ENCODE assay signal across 8 cellular contexts in the genomic region with DNA sequence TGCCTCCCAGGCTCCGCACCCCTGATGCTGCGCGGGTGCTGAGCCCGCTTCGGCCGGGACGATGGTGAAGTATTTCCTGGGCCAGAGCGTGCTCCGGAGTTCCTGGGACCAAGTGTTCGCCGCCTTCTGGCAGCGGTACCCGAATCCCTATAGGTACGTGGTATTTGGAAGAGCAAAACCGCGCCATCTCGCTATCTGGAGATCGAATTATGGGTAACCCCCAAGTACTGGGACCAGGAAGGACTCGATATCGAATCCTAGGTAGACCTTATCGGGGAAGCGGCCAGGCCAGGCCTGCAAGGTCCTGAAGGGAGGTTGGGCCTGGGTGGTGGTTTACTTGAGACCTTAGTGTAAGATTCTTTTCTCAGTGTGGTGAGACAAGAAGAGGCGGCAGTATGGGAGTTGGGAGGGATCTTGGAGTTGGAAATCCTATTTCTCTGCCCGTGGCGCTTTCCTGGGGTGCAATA. TPM values are rescaled to one million over a fixed set of nuclear protein-coding genes. Genes with fewer than 3 reads are reported as not detected.
A peak's percentile ranks its signal among the peaks of the same experiment; 100 is the strongest.
DNase-seq lines count a peak whose midpoint lies in the region; ATAC-seq, FAIRE-seq and TF ChIP-seq lines count a peak whose summit lies in the region.

No MANE protein-coding gene starts in this region.

- no peak for TF ChIP-seq POLR2A in suprapubic skin (IDR thresholded peaks at IDR 0.05)

- TF ChIP-seq EP300 in suprapubic skin (IDR thresholded peaks at IDR 0.05): no peak

- TF ChIP-seq CTCF in AG10803 (conservative IDR thresholded peaks at IDR 0.05; ENCODE audit: low read length) (no peak), HFF-Myc (IDR thresholded peaks at IDR 0.05; ENCODE audit: low read depth, low read length, missing control alignments) (no peak), keratinocyte (optimal IDR thresholded peaks at IDR 0.05 in 1 of 3, IDR thresholded peaks at IDR 0.05 in 1 of 3, conservative IDR thresholded peaks at IDR 0.05 in 1 of 3; ENCODE audit: extremely low read depth in 1 of 3, insufficient read depth in 2 of 3, low read length in 3 of 3) (no peak), suprapubic skin (IDR thresholded peaks at IDR 0.05) (no peak)

- no peak for DNase-seq in AG10803 (ENCODE audit: low read depth)
- no peak for DNase-seq in HFF-Myc (ENCODE audit: extremely low read depth, low read depth)
- no peak for DNase-seq in activated naive CD8-positive, alpha-beta T cell treated with anti-CD3 and anti-CD28 coated beads for 36 hours
- no peak for DNase-seq in keratinocyte (ENCODE audit: low read depth, low spot score)
- DNase-seq in suprapubic skin (ENCODE audit: low spot score in 2 of 2): no peak
- DNase-seq in SHP77 treated with DMSO at 0.1 percent for 48 hours (lab: John Stamatoyannopoulos, UW): no peak
- no peak for DNase-seq in AG20443 (ENCODE audit: low spot score)

- peaks cover 59% of the 10 kb centered on the region for H3K4me1 Mint-ChIP-seq in activated naive CD8-positive, alpha-beta T cell treated with anti-CD3 and anti-CD28 coated beads for 36 hours

- H3K36me3 ChIP-seq in keratinocyte (ENCODE audit: control insufficient read depth in 2 of 2, extremely low read depth in 1 of 2, insufficient read depth in 2 of 2, low read length in 2 of 2) (peaks cover 5 to 21% of the 10 kb centered on the region in 2 experiments), suprapubic skin (peaks cover 27% of the 10 kb centered on the region)

- peak overlapping the region; percentile 98 for H3K9ac ChIP-seq in keratinocyte (ENCODE audit: control insufficient read depth, extremely low read depth, insufficient read depth, low read length)

- H3K4me3 ChIP-seq in AG10803 (ENCODE audit: low read length) (peak overlapping the region; percentile 93), HFF-Myc (replicated peaks; ENCODE audit: low read depth, low read length) (peak overlapping the region; percentile 78), keratinocyte (ENCODE audit: control insufficient read depth in 2 of 3, extremely low read depth in 1 of 3, insufficient read depth in 2 of 3, low read depth in 1 of 3, low read length in 3 of 3) (peak overlapping the region; percentile 84 to 87 (median 85)), suprapubic skin (peak overlapping the region; percentile 69)

- no peaks in the 10 kb centered on the region for H3K27me3 ChIP-seq in keratinocyte (ENCODE audit: control insufficient read depth, extremely low read depth, insufficient read depth, low read length)
- no peaks in the 10 kb centered on the region for H3K27me3 ChIP-seq in suprapubic skin

- peaks cover 10% of the 10 kb centered on the region for H4K20me1 ChIP-seq in keratinocyte (ENCODE audit: control insufficient read depth, extremely low read depth, insufficient read depth, low read length)

- dilution Hi-C loops in keratinocyte (cut with MboI; ENCODE audit: extremely low pct_ligation_motif_present, low sequenced_read_pairs): no loop called here

- peaks cover 10% of the 10 kb centered on the region for H3K9me1 ChIP-seq in keratinocyte (ENCODE audit: control insufficient read depth, extremely low read depth, insufficient read depth, low read length)

- peak overlapping the region; percentile 93 for H3K4me3 Mint-ChIP-seq in activated naive CD8-positive, alpha-beta T cell treated with anti-CD3 and anti-CD28 coated beads for 36 hours

- peaks cover 48% of the 10 kb centered on the region for H3K4me1 ChIP-seq in keratinocyte (ENCODE audit: control insufficient read depth, extremely low read depth, insufficient read depth, low read length)
- peaks cover 77% of the 10 kb centered on the region for H3K4me1 ChIP-seq in suprapubic skin

- peaks cover 21% of the 10 kb centered on the region for H3K79me2 ChIP-seq in keratinocyte (ENCODE audit: control insufficient read depth, insufficient read depth, low read length)

- H3K9me3 ChIP-seq in keratinocyte (ENCODE audit: control insufficient read depth, low read depth, low read length): no peaks in the 10 kb centered on the region
- no peaks in the 10 kb centered on the region for H3K9me3 ChIP-seq in suprapubic skin

- H2AFZ ChIP-seq in keratinocyte (ENCODE audit: control insufficient read depth, low read length): peak overlapping the region; percentile 54

- no peak for FAIRE-seq in keratinocyte (lab: Jason Lieb, UNC)

- no peaks in the 10 kb centered on the region for H3K9me3 Mint-ChIP-seq in activated naive CD8-positive, alpha-beta T cell treated with anti-CD3 and anti-CD28 coated beads for 36 hours

- 3% methylated on average over 5 of the region's 25 CpGs for whole genome bisulfite sequencing in suprapubic skin

- ATAC-seq in HG03039 (IDR thresholded peaks at IDR 0.05; ENCODE audit: unreplicated experiment): no peak

- H3K27ac Mint-ChIP-seq in activated naive CD8-positive, alpha-beta T cell treated with anti-CD3 and anti-CD28 coated beads for 36 hours: peak overlapping the region; percentile 84

- H3K27me3 Mint-ChIP-seq in activated naive CD8-positive, alpha-beta T cell treated with anti-CD3 and anti-CD28 coated beads for 36 hours: no peaks in the 10 kb centered on the region

- peak overlapping the region; percentile 61 for H3K4me2 ChIP-seq in keratinocyte (ENCODE audit: control insufficient read depth, extremely low read depth, insufficient read depth, low read depth, low read length)

- H3K27ac ChIP-seq in keratinocyte (ENCODE audit: control insufficient read depth, insufficient read depth, low read length) (peak overlapping the region; percentile 86), suprapubic skin (peak overlapping the region; percentile 85)

- H3K36me3 Mint-ChIP-seq in activated naive CD8-positive, alpha-beta T cell treated with anti-CD3 and anti-CD28 coated beads for 36 hours: peaks cover 42% of the 10 kb centered on the region

RNA-seq across cellular contexts. Expression of gene PRELID1, which starts 0.4 kb away (rescaled TPM):
- 100 to 1,000 TPM; 311 to 315 TPM for total RNA-seq in activated naive CD8-positive, alpha-beta T cell treated with anti-CD3 and anti-CD28 coated beads for 36 hours
- polyA plus RNA-seq in keratinocyte: 245 to 280 TPM (median 248 TPM) in 3 replicates
- 267 TPM for polyA plus RNA-seq in keratinocyte (2011; ENCODE audit: low read depth)
- 239 and 268 TPM in 2 replicates for polyA plus RNA-seq in keratinocyte (2011; cell fraction: cytosol; rRNA removed)
- 78.9 and 81.4 TPM in 2 replicates for polyA plus RNA-seq in keratinocyte (2011; cell fraction: nucleus; rRNA removed)
- polyA plus RNA-seq in keratinocyte (2012; ENCODE audit: low replicate concordance): 133 and 194 TPM in 2 replicates
- polyA minus RNA-seq in keratinocyte: 138 to 146 TPM (median 141 TPM) in 3 replicates
- polyA minus RNA-seq in keratinocyte (2011; cell fraction: cytosol; rRNA and poly(A)+ RNA removed): 170 TPM
- polyA minus RNA-seq in keratinocyte (2011; cell fraction: nucleus; rRNA and poly(A)+ RNA removed): 29.3 and 33.7 TPM in 2 replicates
- 10 to 100 TPM; 54.2 to 90.1 (median 62.1) TPM for total RNA-seq in suprapubic skin

RNA-seq across cellular contexts. Expression of gene RAB24, which starts 0.4 kb away (rescaled TPM):
- total RNA-seq in activated naive CD8-positive, alpha-beta T cell treated with anti-CD3 and anti-CD28 coated beads for 36 hours: 10 to 100 TPM; 26.8 to 29.9 TPM
- 20.0 to 40.1 TPM (median 22.4 TPM) in 3 replicates for polyA plus RNA-seq in keratinocyte
- polyA plus RNA-seq in keratinocyte (2011; ENCODE audit: low read depth): 20.6 TPM
- polyA plus RNA-seq in keratinocyte (2011; cell fraction: cytosol; rRNA removed): 10.6 and 16.5 TPM in 2 replicates
- 68.5 and 68.8 TPM in 2 replicates for polyA plus RNA-seq in keratinocyte (2011; cell fraction: nucleus; rRNA removed)
- polyA plus RNA-seq in keratinocyte (2012; ENCODE audit: low replicate concordance): 15.0 and 31.1 TPM in 2 replicates
- polyA minus RNA-seq in keratinocyte: 2.8 to 7.8 TPM (median 5.0 TPM) in 3 replicates
- 8.8 TPM for polyA minus RNA-seq in keratinocyte (2011; cell fraction: cytosol; rRNA and poly(A)+ RNA removed)
- 8.5 and 11.3 TPM in 2 replicates for polyA minus RNA-seq in keratinocyte (2011; cell fraction: nucleus; rRNA and poly(A)+ RNA removed)
- total RNA-seq in suprapubic skin: 10 to 100 TPM; 36.7 to 70.1 (median 43.3) TPM

RNA-seq across cellular contexts. Expression of gene MXD3, which starts 7.7 kb away (rescaled TPM):
- 10 to 100 TPM; 14.7 to 17.3 TPM for total RNA-seq in activated naive CD8-positive, alpha-beta T cell treated with anti-CD3 and anti-CD28 coated beads for 36 hours
- polyA plus RNA-seq in keratinocyte: 0.69 to 1.2 TPM (median 0.97 TPM) in 3 replicates
- polyA plus RNA-seq in keratinocyte (2011; ENCODE audit: low read depth): 1.1 TPM
- 0.10 and 0.26 TPM in 2 replicates for polyA plus RNA-seq in keratinocyte (2011; cell fraction: cytosol; rRNA removed)
- 2.9 and 6.7 TPM in 2 replicates for polyA plus RNA-seq in keratinocyte (2011; cell fraction: nucleus; rRNA removed)
- 1.3 and 2.7 TPM in 2 replicates for polyA plus RNA-seq in keratinocyte (2012; ENCODE audit: low replicate concordance)
- polyA minus RNA-seq in keratinocyte: 1.0 to 1.2 TPM (median 1.1 TPM) in 3 replicates
- 2.1 TPM for polyA minus RNA-seq in keratinocyte (2011; cell fraction: cytosol; rRNA and poly(A)+ RNA removed)
- polyA minus RNA-seq in keratinocyte (2011; cell fraction: nucleus; rRNA and poly(A)+ RNA removed): 1.7 and 2.6 TPM in 2 replicates
- 10 to 100 TPM in 3 of 4 donors, 1 to 10 TPM in 1; 8.7 to 30.3 (median 11.7) TPM for total RNA-seq in suprapubic skin

RNA-seq across cellular contexts. Expression of gene LMAN2, which starts 47.5 kb away (rescaled TPM):
- 10 to 100 TPM; 91.5 to 92.1 TPM for total RNA-seq in activated naive CD8-positive, alpha-beta T cell treated with anti-CD3 and anti-CD28 coated beads for 36 hours
- polyA plus RNA-seq in keratinocyte: 105 to 147 TPM (median 146 TPM) in 3 replicates
- polyA plus RNA-seq in keratinocyte (2011; ENCODE audit: low read depth): 123 TPM
- 97.8 and 116 TPM in 2 replicates for polyA plus RNA-seq in keratinocyte (2011; cell fraction: cytosol; rRNA removed)
- polyA plus RNA-seq in keratinocyte (2011; cell fraction: nucleus; rRNA removed): 203 and 245 TPM in 2 replicates
- polyA plus RNA-seq in keratinocyte (2012; ENCODE audit: low replicate concordance): 87.3 and 153 TPM in 2 replicates
- 165 to 210 TPM (median 166 TPM) in 3 replicates for polyA minus RNA-seq in keratinocyte
- polyA minus RNA-seq in keratinocyte (2011; cell fraction: cytosol; rRNA and poly(A)+ RNA removed): 248 TPM
- polyA minus RNA-seq in keratinocyte (2011; cell fraction: nucleus; rRNA and poly(A)+ RNA removed): 118 and 135 TPM in 2 replicates
- total RNA-seq in suprapubic skin: 100 to 1,000 TPM; 119 to 191 (median 160) TPM

RNA-seq across cellular contexts. Expression of gene RGS14, which starts 53.8 kb away (rescaled TPM):
- 10 to 100 TPM; 38.9 to 41.2 TPM for total RNA-seq in activated naive CD8-positive, alpha-beta T cell treated with anti-CD3 and anti-CD28 coated beads for 36 hours
- polyA plus RNA-seq in keratinocyte: 8.6 to 10.6 TPM (median 9.3 TPM) in 3 replicates
- polyA plus RNA-seq in keratinocyte (2011; ENCODE audit: low read depth): 1.1 TPM
- 5.3 and 14.2 TPM in 2 replicates for polyA plus RNA-seq in keratinocyte (2011; cell fraction: cytosol; rRNA removed)
- polyA plus RNA-seq in keratinocyte (2011; cell fraction: nucleus; rRNA removed): 12.9 and 17.9 TPM in 2 replicates
- 3.5 and 10.1 TPM in 2 replicates for polyA plus RNA-seq in keratinocyte (2012; ENCODE audit: low replicate concordance)
- polyA minus RNA-seq in keratinocyte: 3.4 to 13.1 TPM (median 5.4 TPM) in 3 replicates
- 10.2 TPM for polyA minus RNA-seq in keratinocyte (2011; cell fraction: cytosol; rRNA and poly(A)+ RNA removed)
- polyA minus RNA-seq in keratinocyte (2011; cell fraction: nucleus; rRNA and poly(A)+ RNA removed): 4.0 and 5.9 TPM in 2 replicates
- total RNA-seq in suprapubic skin: 10 to 100 TPM; 38.5 to 85.9 (median 68.8) TPM
